20 cellular contexts compared by ENCODE assay signal in the genomic region with DNA sequence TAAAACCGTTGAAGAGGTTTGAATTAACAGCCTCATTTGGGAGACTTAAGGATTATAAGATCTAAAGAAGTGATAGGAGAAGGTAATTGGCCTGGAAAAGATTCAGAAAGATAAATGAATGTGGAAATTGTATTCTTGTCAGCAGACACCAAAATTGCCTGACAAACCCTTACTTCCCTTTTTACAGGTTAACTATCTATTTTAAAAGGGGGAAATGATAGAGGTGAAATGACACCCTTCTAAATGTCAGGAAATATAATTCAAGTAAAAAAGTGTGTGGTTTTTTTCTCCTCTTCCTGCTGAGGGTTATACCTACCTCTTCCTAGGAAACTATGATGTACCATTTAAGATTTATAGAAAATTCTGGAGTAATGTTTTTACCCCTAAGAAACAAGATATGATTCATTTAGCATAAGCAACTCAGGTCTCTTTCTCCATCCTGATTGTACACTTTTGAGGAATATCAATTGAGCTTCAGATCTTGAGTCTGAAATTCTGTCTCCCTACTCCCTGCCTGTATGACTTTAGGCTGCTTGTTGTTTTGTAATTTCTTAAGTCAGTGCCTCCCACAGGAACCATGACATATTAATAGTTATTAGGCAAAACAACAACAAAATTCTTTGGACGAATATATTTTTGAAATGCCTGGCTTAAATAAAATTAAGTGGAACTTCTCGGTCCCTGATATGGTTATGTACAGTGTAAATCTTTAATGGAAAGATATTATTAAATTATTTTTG.
DNase-seq lines count a peak whose midpoint lies in the region; ATAC-seq and TF ChIP-seq lines count a peak whose summit lies in the region.
"Had no signal": no experiment of that assay in that cellular context is flagged by ENCODE, and none has a peak within 500 bp of the region (broad histone marks: within the 10 kb centered on the region; RNA-seq: fewer than 3 reads in every experiment).

No MANE protein-coding gene starts in this region.

- no peaks in the 10 kb centered on the region for H3K9me2 ChIP-seq in OCI-LY1 (ENCODE audit: low read depth, low read length)

- H3K9me3 ChIP-seq in DND-41 (ENCODE audit: insufficient read depth, low read length, severe bottlenecking) = no peaks in the 10 kb centered on the region
- H3K9me3 ChIP-seq in OCI-LY1 (ENCODE audit: low read length) = no peaks in the 10 kb centered on the region
- H3K9me3 ChIP-seq in aorta (ENCODE audit: control insufficient read depth, low read length) = no peaks in the 10 kb centered on the region
- H3K9me3 ChIP-seq: Caco-2, colonic mucosa, thoracic aorta had no signal

- WGBS in aorta, 2 donors = 86 to 87% methylated on average over 3 of the region's 3 CpGs

- H3K4me1 ChIP-seq in DND-41 (ENCODE audit: insufficient read depth, low read length) (peaks cover 39% of the 10 kb centered on the region), OCI-LY1 (ENCODE audit: insufficient read depth, low read length, severe bottlenecking) (peaks cover 27% of the 10 kb centered on the region), aorta (ENCODE audit: control insufficient read depth in 1 of 2, insufficient read depth in 2 of 2, low read length in 2 of 2) (no peaks in the 10 kb centered on the region)
- H3K4me1 ChIP-seq: Caco-2, colonic mucosa had no signal

- no peak for DNase-seq in DND-41
- no peak for DNase-seq in sciatic nerve (ENCODE audit: low spot score)
- no peak for DNase-seq in aorta
- DNase-seq in stimulated activated CD4-positive, alpha-beta T cell treated with anti-CD3 and anti-CD28 coated beads, Interleukin-4, amount 100 ng/mL, for 4 hours = no peak
- DNase-seq in UCSD-AML1 (lab: John Stamatoyannopoulos, UW; ENCODE audit: unreplicated experiment) = no peak
- DNase-seq: Caco-2; colonic mucosa; immature natural killer cell; NCI-H1694; NCI-H748 treated with DMSO at 0.1 percent for 48 hours; nucleus accumbens; stimulated activated CD4-positive, alpha-beta T cell treated with anti-CD3 and anti-CD28 coated beads, Interleukin-12 subunit alpha, Interleukin-12 subunit beta, amount 100 ng/mL, for 4 hours; T-cell had no signal

- no peaks in the 10 kb centered on the region for H3K36me3 Mint-ChIP-seq in IgD-negative memory B cell
- H3K36me3 Mint-ChIP-seq: activated naive CD4-positive, alpha-beta T cell treated with anti-CD3 and anti-CD28 coated beads, Interleukin-2, amount 50 U/mL, for 72 hours; brain; immature natural killer cell; T-cell had no signal

- peak overlapping the region in 2 of 3 donors; percentile 4 to 71 for H3K27ac Mint-ChIP-seq in IgD-negative memory B cell
- H3K27ac Mint-ChIP-seq: activated naive CD4-positive, alpha-beta T cell treated with anti-CD3 and anti-CD28 coated beads, Interleukin-2, amount 50 U/mL, for 72 hours; brain; GM23338; T-cell had no signal

- peaks cover 24 to 38% (median 35%) of the 10 kb centered on the region in 3 donors for H3K4me1 Mint-ChIP-seq in IgD-negative memory B cell
- H3K4me1 Mint-ChIP-seq: brain had no signal

- no peaks in the 10 kb centered on the region for H3F3A ChIP-seq in OCI-LY1 (ENCODE audit: insufficient read depth, low read length)

- intact Hi-C loops in sciatic nerve (cut with DNase I) (no loop called here), aorta (cut with DNase I) (no loop called here)

- H3K4me3 ChIP-seq in DND-41 (ENCODE audit: low read depth in 1 of 2, low read length in 2 of 2) = no peak overlapping the region
- no peak overlapping the region for H3K4me3 ChIP-seq in OCI-LY1 (ENCODE audit: low read depth, low read length, poor library complexity, severe bottlenecking)
- H3K4me3 ChIP-seq in aorta (ENCODE audit: low read length in 2 of 2) = no peak overlapping the region
- H3K4me3 ChIP-seq: colonic mucosa, GM23338, thoracic aorta had no signal

- H2AFZ ChIP-seq in DND-41 (ENCODE audit: low read depth, low read length) = no peak overlapping the region
- H2AFZ ChIP-seq in OCI-LY1 (ENCODE audit: low read length) = no peak overlapping the region
- H2AFZ ChIP-seq: GM23338 had no signal

- peak overlapping the region in 2 of 4 donors; percentile 58 to 82 for H3K4me3 Mint-ChIP-seq in IgD-negative memory B cell
- H3K4me3 Mint-ChIP-seq: brain, GM23338, immature natural killer cell, T-cell had no signal

- H3K9me3 Mint-ChIP-seq in IgD-negative memory B cell = no peaks in the 10 kb centered on the region
- H3K9me3 Mint-ChIP-seq: activated naive CD4-positive, alpha-beta T cell treated with anti-CD3 and anti-CD28 coated beads, Interleukin-2, amount 50 U/mL, for 72 hours; GM23338; T-cell had no signal

- no peaks in the 10 kb centered on the region for H3K27me3 ChIP-seq in DND-41 (ENCODE audit: insufficient read depth, low read length, poor library complexity)
- no peaks in the 10 kb centered on the region for H3K27me3 ChIP-seq in OCI-LY1 (ENCODE audit: insufficient read depth, low read length)
- no peaks in the 10 kb centered on the region for H3K27me3 ChIP-seq in aorta (ENCODE audit: control insufficient read depth in 1 of 2, insufficient read depth in 2 of 2, low read length in 1 of 2)
- H3K27me3 ChIP-seq: colonic mucosa had no signal

- H3K27ac ChIP-seq in DND-41 (ENCODE audit: low read length) (peak overlapping the region; percentile 20), OCI-LY1 (ENCODE audit: low read depth, low read length, poor library complexity, severe bottlenecking) (peak overlapping the region; percentile 66), aorta (ENCODE audit: low read depth in 1 of 2, low read length in 2 of 2) (no peak overlapping the region)
- H3K27ac ChIP-seq: colonic mucosa, RWPE1, thoracic aorta had no signal

- H3K79me2 ChIP-seq in DND-41 (ENCODE audit: insufficient read depth, low read length) = no peaks in the 10 kb centered on the region
- H3K79me2 ChIP-seq in OCI-LY1 (ENCODE audit: insufficient read depth, low read length) = no peaks in the 10 kb centered on the region

- no peak overlapping the region for H3K9ac ChIP-seq in DND-41 (ENCODE audit: low read depth, low read length)
- H3K9ac ChIP-seq in OCI-LY1 (ENCODE audit: low read length) = no peak overlapping the region; the same call in 1 of the 2 replicates

- no peak for TF ChIP-seq CTCF in DND-41 (IDR thresholded peaks at IDR 0.05; ENCODE audit: borderline replicate concordance, extremely low read depth, low read length, poor library complexity, severe bottlenecking)
- TF ChIP-seq CTCF in OCI-LY1 (IDR thresholded peaks at IDR 0.05; ENCODE audit: low read length) = no peak

- H3K4me2 ChIP-seq in DND-41 (ENCODE audit: insufficient read depth, low read length) (no peak overlapping the region), OCI-LY1 (ENCODE audit: low read length) (no peak overlapping the region)
- H3K4me2 ChIP-seq: GM23338 had no signal

- H3K27me3 Mint-ChIP-seq in IgD-negative memory B cell = no peaks in the 10 kb centered on the region
- H3K27me3 Mint-ChIP-seq: T-cell had no signal

- H3K36me3 ChIP-seq in DND-41 (ENCODE audit: insufficient read depth, low read length) (no peaks in the 10 kb centered on the region), OCI-LY1 (ENCODE audit: insufficient read depth, low read length) (peaks cover 7% of the 10 kb centered on the region; the same call in 1 of the 2 replicates), aorta (ENCODE audit: control insufficient read depth in 1 of 2, insufficient read depth in 2 of 2, low read length in 1 of 2) (no peaks in the 10 kb centered on the region)
- H3K36me3 ChIP-seq: colonic mucosa, thoracic aorta had no signal

- H4K20me1 ChIP-seq in DND-41 (ENCODE audit: insufficient read depth, low read length) = no peaks in the 10 kb centered on the region
- H4K20me1 ChIP-seq in OCI-LY1 (ENCODE audit: insufficient read depth, low read length) = no peaks in the 10 kb centered on the region

- ATAC-seq in DND-41 (ENCODE audit: insufficient read depth, low read depth) (peak; percentile 48; the same call in 2 of the 3 replicates), sciatic nerve (peak; percentile 22), aorta (ENCODE audit: low FRiP score) (no peak)
- ATAC-seq: activated naive CD4-positive, alpha-beta T cell treated with anti-CD3 and anti-CD28 coated beads, Interleukin-2, amount 50 U/mL, for 72 hours; GM23338; T-cell had no signal

Comparison
In these comparisons a context has a peak if more than half of its experiments do, and no peak if none do; other contexts are left out.
1. H3K27ac ChIP-seq: peak in DND-41 (single experiment) and OCI-LY1 (single experiment); none in aorta (0 of 2).